10 cellular contexts compared by ENCODE assay signal in the genomic region with DNA sequence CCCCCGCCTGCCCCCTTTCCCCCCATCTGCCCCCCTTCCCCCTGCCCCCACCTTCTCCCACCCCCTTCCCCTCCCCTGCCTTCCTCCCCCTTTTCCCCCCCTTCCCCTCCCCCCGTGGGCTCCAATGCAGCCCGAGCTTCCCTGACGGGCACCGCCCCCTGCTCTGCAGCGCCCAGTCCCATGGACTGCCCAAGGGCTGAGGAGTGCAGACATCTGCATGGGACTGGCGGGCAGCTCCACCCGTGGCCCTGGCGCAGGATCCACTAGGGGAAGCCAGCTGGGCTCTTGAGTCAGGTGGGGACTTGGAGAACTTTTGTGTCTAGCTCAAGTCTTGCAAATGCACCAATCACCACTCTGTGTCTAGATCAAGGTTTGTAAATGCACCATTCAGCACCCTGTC.
"Had no signal": no experiment of that assay in that cellular context is flagged by ENCODE, and none has a peak within 500 bp of the region (broad histone marks: within the 10 kb centered on the region; RNA-seq: fewer than 3 reads in every experiment).

No MANE protein-coding gene starts in this region.

- H3K36me3 ChIP-seq: HAP-1 had no signal

- FAIRE-seq: H1, H54 had no signal

- H3K4me1 ChIP-seq: HAP-1 had no signal

- H3K27ac ChIP-seq: GM23248 had no signal

- DNase-seq: GM23248, GOT3, H7, H9, HCEC 1CT, HFFc6 had no signal

- H3K9ac ChIP-seq: GM23248 had no signal

- H3K4me3 ChIP-seq: GM23248, GM23338, HAP-1 had no signal
